In the genomic region with DNA sequence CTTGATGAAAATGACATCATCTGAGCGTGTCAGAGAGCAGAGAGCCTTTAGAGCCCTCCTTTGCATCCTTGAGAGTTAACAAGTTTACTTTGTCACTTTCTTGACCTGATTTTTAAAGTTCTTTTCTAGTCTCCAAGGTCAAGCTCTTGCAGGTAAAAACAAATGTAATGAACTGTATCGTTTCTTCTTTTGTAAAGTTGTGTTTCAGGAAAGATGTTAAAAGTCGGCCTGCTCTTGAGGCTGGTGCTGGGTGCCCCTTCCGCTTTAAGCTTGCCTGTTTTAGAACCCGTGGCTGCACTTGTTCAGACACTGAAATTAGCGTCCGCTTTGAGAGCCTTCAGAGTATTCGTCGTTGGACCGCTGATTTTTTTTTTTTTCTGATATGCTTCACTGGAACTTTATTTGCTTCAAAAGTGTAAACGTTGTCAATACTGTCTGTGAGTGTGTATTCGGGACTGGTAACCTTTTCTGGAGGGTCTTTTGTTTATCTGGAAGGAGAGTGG, we compare ENCODE assay signal across 8 cellular contexts. TPM values are rescaled to one million over a fixed set of nuclear protein-coding genes. Genes with fewer than 3 reads are reported as not detected.
A peak's percentile ranks its signal among the peaks of the same experiment; 100 is the strongest.
DNase-seq lines count a peak whose midpoint lies in the region; ATAC-seq, FAIRE-seq and TF ChIP-seq lines count a peak whose summit lies in the region.

No MANE protein-coding gene starts in this region.

- no peak overlapping the region for H3K23ac ChIP-seq in H1 (ENCODE audit: insufficient read length)

- H3K4me3 ChIP-seq in H1 (ENCODE audit: extremely low read depth in 1 of 4, insufficient read depth in 2 of 4, low read depth in 3 of 4, low read length in 4 of 4) (peak overlapping the region; percentile 64 to 75 (median 70)), muscle layer of duodenum (ENCODE audit: low read depth in 1 of 2, low read length in 2 of 2) (peak overlapping the region; percentile 86 to 92)

- POLR2A ChIA-PET in H1 (lab: Charles Lee; ENCODE audit: partially characterized antibody), result interaction anchor here (0.6 to 2.1 kb wide), 5 partner anchors 10 to 85 kb away, joined by 3 to 8 read pairs (median 8); partner anchors contain the start of gene TRAK1

- ATAC-seq in Right ventricle myocardium superior (ENCODE audit: poor library complexity) (peak; percentile 35), Right ventricle myocardium inferior (no peak), GM19463 (IDR thresholded peaks at IDR 0.05; ENCODE audit: unreplicated experiment) (no peak)

- H3K27me3 ChIP-seq in H1 (replicated peaks in 1 of 4; ENCODE audit: control insufficient read depth in 3 of 4, extremely low read depth in 1 of 4, insufficient read depth in 3 of 4, low read length in 3 of 4) (peaks cover 0 to 7% (median 4%) of the 10 kb centered on the region in 4 experiments; a peak in 4 of 7 replicates), muscle layer of duodenum (ENCODE audit: low read depth, low read length) (no peaks in the 10 kb centered on the region)

- H3K9me3 ChIP-seq in H1 (ENCODE audit: insufficient read depth in 2 of 2, low read depth in 1 of 2, low read length in 1 of 2), result no peaks in the 10 kb centered on the region
- H3K9me3 ChIP-seq in muscle layer of duodenum (ENCODE audit: control insufficient read depth in 1 of 2, low read length in 2 of 2), result no peaks in the 10 kb centered on the region

- H4K91ac ChIP-seq in H1 (replicated peaks; ENCODE audit: insufficient read length, low read length), result no peak overlapping the region

- no peak for TF ChIP-seq POLR2A in H1 (IDR thresholded peaks at IDR 0.05; ENCODE audit: control extremely low read depth in 1 of 2, low read depth in 2 of 2, low read length in 2 of 2)

- no peak overlapping the region for H2BK5ac ChIP-seq in H1 (ENCODE audit: low read depth, low read length)

- no peak overlapping the region for H3K27ac ChIP-seq in H1 (ENCODE audit: low read depth, low read length)
- H3K27ac ChIP-seq in muscle layer of duodenum (ENCODE audit: low read length), result peak overlapping the region; percentile 77

- peaks cover 2 to 6% of the 10 kb centered on the region in 2 experiments for H4K20me1 ChIP-seq in H1 (replicated peaks in 1 of 2; ENCODE audit: control insufficient read depth in 1 of 2, insufficient read depth in 2 of 2, low read length in 2 of 2)

- H4K5ac ChIP-seq in H1 (ENCODE audit: insufficient read length, low read depth, low read length), result no peak overlapping the region

- no peak overlapping the region for H2BK20ac ChIP-seq in H1 (ENCODE audit: low read length)

- no peak for TF ChIP-seq CTCF in H1 (IDR thresholded peaks at IDR 0.05; ENCODE audit: control extremely low read depth in 1 of 3, insufficient read depth in 1 of 3, low read depth in 1 of 3, low read length in 3 of 3)

- no peak overlapping the region for H2AFZ ChIP-seq in H1 (ENCODE audit: low read length)

- peak overlapping the region; percentile 81 to 96 for H3K4me2 ChIP-seq in H1 (ENCODE audit: insufficient read depth in 1 of 2, low read depth in 2 of 2, low read length in 2 of 2)

- peaks cover 5 to 7% (median 6%) of the 10 kb centered on the region in 4 experiments; a peak in 6 of 7 replicates for H3K4me1 ChIP-seq in H1 (replicated peaks in 1 of 4; ENCODE audit: control insufficient read depth in 3 of 4, insufficient read depth in 4 of 4, low read length in 3 of 4)
- H3K4me1 ChIP-seq in muscle layer of duodenum (ENCODE audit: control insufficient read depth in 1 of 2, insufficient read depth in 2 of 2, low read length in 2 of 2), result peaks cover 4 to 36% of the 10 kb centered on the region in 2 donors

- H3K9ac ChIP-seq in H1 (replicated peaks in 1 of 4; ENCODE audit: extremely low read depth in 1 of 4, low read depth in 3 of 4, low read length in 3 of 4), result peak overlapping the region; percentile 24 to 80 (median 58); a peak in 4 of 7 replicates

- no peak overlapping the region for H2BK120ac ChIP-seq in H1 (replicated peaks; ENCODE audit: low read depth, low read length)

- no peak overlapping the region for H3K4ac ChIP-seq in H1 (replicated peaks; ENCODE audit: insufficient read length, low read depth, low read length)

- WGBS in H1 (ENCODE audit: extremely low coverage in 1 of 2, insufficient coverage in 1 of 2, insufficient read length in 1 of 2, insufficient replicate concordance in 2 of 2, low coverage in 1 of 2, low lambda C conversion rate in 2 of 2, missing lambda C conversion rate in 1 of 2), 2 experiments, result 32% methylated on average over 12 of the region's 12 CpGs; no CpG with 5 or more reads in 1 of the 2 experiments

- no peaks in the 10 kb centered on the region for H3K36me3 ChIP-seq in H1 (ENCODE audit: control insufficient read depth in 2 of 4, insufficient read depth in 4 of 4, low read length in 3 of 4)
- H3K36me3 ChIP-seq in muscle layer of duodenum (ENCODE audit: control insufficient read depth in 1 of 2, insufficient read depth in 2 of 2, low read length in 2 of 2), result no peaks in the 10 kb centered on the region

- H3K79me1 ChIP-seq in H1 (ENCODE audit: low read depth, low read length), result no peaks in the 10 kb centered on the region; the same call in 1 of the 2 replicates

- H2BK12ac ChIP-seq in H1 (ENCODE audit: low read depth, low read length), result 0 out of 2 replicates have a peak overlapping the region, but pooled peaks have one; percentile 50

- H3K14ac ChIP-seq in H1 (ENCODE audit: insufficient read length), result no peak overlapping the region

- H2AK5ac ChIP-seq in H1 (ENCODE audit: low read depth, low read length), result no peak overlapping the region

- no peak for TF ChIP-seq EP300 in H1 (IDR thresholded peaks at IDR 0.05; ENCODE audit: borderline replicate concordance in 1 of 2, low read depth in 2 of 2, low read length in 2 of 2)

- CTCF ChIA-PET in H1 (lab: Charles Lee; ENCODE audit: partially characterized antibody), result interaction anchor here (0.6 to 2.9 kb wide), 12 partner anchors 9 to 152 kb away, joined by 3 to 19 read pairs (median 4); no protein-coding TSS in a partner anchor

- intact Hi-C loops in Right ventricle myocardium superior (cut with DNase I), result loop anchor here (2.0 to 5.0 kb wide), 2 partner anchors 52 to 84 kb away; partner anchors contain the start of gene ULK4
- intact Hi-C loops in Right ventricle myocardium inferior (cut with DNase I), result loop anchor here (2.0 to 10.0 kb wide), 2 partner anchors 22 to 170 kb away; no protein-coding TSS in a partner anchor

- no peak for FAIRE-seq in H1 (lab: Jason Lieb, UNC)

- no peak for TF ChIP-seq RAD21 in H1 (IDR thresholded peaks at IDR 0.05 in 1 of 2, conservative IDR thresholded peaks at IDR 0.05 in 1 of 2; ENCODE audit: low read depth in 2 of 2, low read length in 2 of 2)

- H3K56ac ChIP-seq in H1 (replicated peaks; ENCODE audit: insufficient read length, low read depth, low read length), result no peak overlapping the region

- H2BK15ac ChIP-seq in H1 (ENCODE audit: low read length), result no peak overlapping the region

- 0 out of 2 replicates have a peak overlapping the region, but pooled peaks have one; percentile 42 for H3K18ac ChIP-seq in H1 (ENCODE audit: extremely low read depth, low read length)

- peaks cover 15% of the 10 kb centered on the region for H3K23me2 ChIP-seq in H1 (ENCODE audit: low read depth, low read length)

- peaks cover 4 to 51% of the 10 kb centered on the region in 2 experiments for H3K79me2 ChIP-seq in H1 (ENCODE audit: control insufficient read depth in 1 of 2, insufficient read depth in 2 of 2, low read length in 2 of 2)

- DNase-seq in Right ventricle myocardium superior, result no peak
- no peak for DNase-seq in Right ventricle myocardium inferior (ENCODE audit: missing footprints)
- peak; percentile 63 for DNase-seq in RPMI8226
- DNase-seq in H1 (ENCODE audit: low read depth in 1 of 2, low spot score in 2 of 2), result no peak
- DNase-seq in NCI-H1436 treated with DMSO at 0.1 percent for 48 hours (lab: John Stamatoyannopoulos, UW), result no peak
- DNase-seq in DMS114 treated with DMSO at 0.1 percent for 48 hours (lab: John Stamatoyannopoulos, UW; ENCODE audit: unreplicated experiment), result no peak

- no peak overlapping the region for H4K8ac ChIP-seq in H1 (ENCODE audit: extremely low read depth, insufficient read depth, low read length)

TF ChIP-seq in H1, 55 proteins besides CTCF, POLR2A, EP300 and RAD21:
- no peak for TF ChIP-seq CBX5 (IDR thresholded peaks at IDR 0.05; ENCODE audit: low read depth, low read length)
- TF ChIP-seq RBBP5 (IDR thresholded peaks at IDR 0.05; ENCODE audit: borderline replicate concordance, low read depth, low read length), result no peak
- no peak for TF ChIP-seq SP2 (IDR thresholded peaks at IDR 0.05; ENCODE audit: low read length)
- TF ChIP-seq TEAD4 (IDR thresholded peaks at IDR 0.05; ENCODE audit: low read depth, low read length), result no peak
- no peak for TF ChIP-seq RXRA (IDR thresholded peaks at IDR 0.05; ENCODE audit: insufficient read depth, low read depth, low read length)
- TF ChIP-seq NRF1 (IDR thresholded peaks at IDR 0.05; ENCODE audit: low read depth, low read length), result no peak
- no peak for TF ChIP-seq RNF2 (IDR thresholded peaks at IDR 0.05; ENCODE audit: borderline replicate concordance, low read depth, low read length, missing control alignments, poor library complexity, severe bottlenecking)
- TF ChIP-seq, protein P1, sequence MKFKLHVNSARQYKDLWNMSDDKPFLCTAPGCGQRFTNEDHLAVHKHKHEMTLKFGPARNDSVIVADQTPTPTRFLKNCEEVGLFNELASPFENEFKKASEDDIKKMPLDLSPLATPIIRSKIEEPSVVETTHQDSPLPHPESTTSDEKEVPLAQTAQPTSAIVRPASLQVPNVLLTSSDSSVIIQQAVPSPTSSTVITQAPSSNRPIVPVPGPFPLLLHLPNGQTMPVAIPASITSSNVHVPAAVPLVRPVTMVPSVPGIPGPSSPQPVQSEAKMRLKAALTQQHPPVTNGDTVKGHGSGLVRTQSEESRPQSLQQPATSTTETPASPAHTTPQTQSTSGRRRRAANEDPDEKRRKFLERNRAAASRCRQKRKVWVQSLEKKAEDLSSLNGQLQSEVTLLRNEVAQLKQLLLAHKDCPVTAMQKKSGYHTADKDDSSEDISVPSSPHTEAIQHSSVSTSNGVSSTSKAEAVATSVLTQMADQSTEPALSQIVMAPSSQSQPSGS (IDR thresholded peaks at IDR 0.05; ENCODE audit: low read length), result no peak
- TF ChIP-seq NANOG (IDR thresholded peaks at IDR 0.05; ENCODE audit: insufficient read depth, low read depth, low read length, poor library complexity, severe bottlenecking), result no peak
- no peak for TF ChIP-seq SIX5 (IDR thresholded peaks at IDR 0.05; ENCODE audit: low read depth, low read length)

RNA-seq across cellular contexts. Expression of gene ULK4, which starts 52.6 kb away (rescaled TPM):
- total RNA-seq in Right ventricle myocardium superior, result 3.7 TPM
- total RNA-seq in Right ventricle myocardium inferior, result 4.6 TPM
- 8.8 and 10.8 TPM in 2 replicates for total RNA-seq in H1 (2021; fragmentation: NEBNext Ultra II Directional; extraction: Animal tissue kit (Norgen Biotek cat#: 25700))
- polyA plus RNA-seq in H1 (2011; rRNA removed), result 2.2 and 3.0 TPM in 2 replicates
- 4.0 TPM for polyA plus RNA-seq in H1 (2011; cell fraction: cytosol; rRNA removed)
- 5.9 TPM for polyA plus RNA-seq in H1 (2011; cell fraction: nucleus; rRNA removed)
- 3.1 to 3.9 TPM (median 3.3 TPM) in 4 replicates for polyA plus RNA-seq in H1 (2012, experiment 1 of 2)
- polyA plus RNA-seq in H1 (2012, experiment 2 of 2), result 0.93 TPM
- polyA plus RNA-seq in H1 (2013, experiment 1 of 2), result 2.9 TPM
- 2.5 TPM for polyA plus RNA-seq in H1 (2013, experiment 2 of 2)
- polyA minus RNA-seq in H1 (2011; rRNA and poly(A)+ RNA removed), result 22.2 and 29.3 TPM in 2 replicates
- polyA minus RNA-seq in H1 (2011; cell fraction: cytosol; rRNA and poly(A)+ RNA removed), result 12.5 TPM
- 75.6 TPM for polyA minus RNA-seq in H1 (2011; cell fraction: nucleus; rRNA and poly(A)+ RNA removed)
